ENCODE assay signal across 18 cellular contexts in genomic region chr1:54955359-54955758, GRCh38. TPM values are rescaled to one million over a fixed set of nuclear protein-coding genes. Genes with fewer than 3 reads are reported as not detected.
A peak's percentile ranks its signal among the peaks of the same experiment; 100 is the strongest.
DNase-seq lines count a peak whose midpoint lies in the region; ATAC-seq and TF ChIP-seq lines count a peak whose summit lies in the region.
"Had no signal": no experiment of that assay in that cellular context is flagged by ENCODE, and none has a peak within 500 bp of the region (broad histone marks: within the 10 kb centered on the region; RNA-seq: fewer than 3 reads in every experiment).

No MANE protein-coding gene starts in this region.

- H3K9me3 ChIP-seq in ascending aorta, result peaks cover 0 to 14% of the 10 kb centered on the region in 2 donors

- no peak overlapping the region for H3K4me3 Mint-ChIP-seq in activated CD4-positive, alpha-beta T cell treated with anti-CD3 and anti-CD28 coated beads, Interleukin-2, amount 10 ng/mL, durations not matched to agents 24 days and 14 days
- no peak overlapping the region for H3K4me3 Mint-ChIP-seq in activated CD4-positive, alpha-beta T cell treated with anti-CD3 and anti-CD28 coated beads for 36 hours
- no peak overlapping the region for H3K4me3 Mint-ChIP-seq in T-cell
- H3K4me3 Mint-ChIP-seq: neural crest cell had no signal

- H3K4me3 ChIP-seq in ascending aorta, result peak overlapping the region in 1 of 2 donors; percentile 9
- H3K4me3 ChIP-seq: hepatocyte, smooth muscle cell had no signal

- H3K4me1 Mint-ChIP-seq in activated CD4-positive, alpha-beta T cell treated with anti-CD3 and anti-CD28 coated beads, Interleukin-2, amount 10 ng/mL, durations not matched to agents 24 days and 14 days, result no peaks in the 10 kb centered on the region
- peaks cover 3% of the 10 kb centered on the region for H3K4me1 Mint-ChIP-seq in activated CD4-positive, alpha-beta T cell treated with anti-CD3 and anti-CD28 coated beads for 36 hours
- H3K4me1 Mint-ChIP-seq in T-cell, result peaks cover under 1 to 6% (median 3%) of the 10 kb centered on the region in 3 donors

- peaks cover 5 to 27% of the 10 kb centered on the region in 2 donors for H3K4me1 ChIP-seq in ascending aorta

- TF ChIP-seq CTCF in ascending aorta (IDR thresholded peaks at IDR 0.05), result no peak

- H3K9me3 Mint-ChIP-seq in activated CD4-positive, alpha-beta T cell treated with anti-CD3 and anti-CD28 coated beads, Interleukin-2, amount 10 ng/mL, durations not matched to agents 24 days and 14 days, result peaks cover 4% of the 10 kb centered on the region
- H3K9me3 Mint-ChIP-seq in activated CD4-positive, alpha-beta T cell treated with anti-CD3 and anti-CD28 coated beads for 36 hours (ENCODE audit: low read depth), result peaks cover 9% of the 10 kb centered on the region
- peaks cover 6 to 19% (median 12%) of the 10 kb centered on the region in 3 donors for H3K9me3 Mint-ChIP-seq in T-cell

- POLR2A ChIA-PET in activated CD4-positive, alpha-beta T cell treated with anti-CD3 and anti-CD28 coated beads for 36 hours (lab: Charles Lee), result no interaction called here
- POLR2A ChIA-PET in T-cell (lab: Charles Lee), result no interaction called here

- ATAC-seq in activated CD4-positive, alpha-beta T cell treated with anti-CD3 and anti-CD28 coated beads for 36 hours, result no peak
- ATAC-seq in HG02938 (IDR thresholded peaks at IDR 0.05; ENCODE audit: unreplicated experiment) (no peak), T-cell (replicated peaks in 1 of 4) (no peak)

- H3K36me3 Mint-ChIP-seq in activated CD4-positive, alpha-beta T cell treated with anti-CD3 and anti-CD28 coated beads, Interleukin-2, amount 10 ng/mL, durations not matched to agents 24 days and 14 days (ENCODE audit: low read depth), result no peaks in the 10 kb centered on the region
- H3K36me3 Mint-ChIP-seq in activated CD4-positive, alpha-beta T cell treated with anti-CD3 and anti-CD28 coated beads for 36 hours (ENCODE audit: low read depth), result no peaks in the 10 kb centered on the region
- H3K36me3 Mint-ChIP-seq in T-cell, result no peaks in the 10 kb centered on the region

- H3K27me3 ChIP-seq in ascending aorta, result no peaks in the 10 kb centered on the region
- H3K27me3 ChIP-seq: hepatocyte had no signal

- peak; percentile 20 for DNase-seq in activated CD4-positive, alpha-beta T cell treated with anti-CD3 and anti-CD28 coated beads, Interleukin-2, amount 10 ng/mL, durations not matched to agents 24 days and 14 days
- DNase-seq in activated CD4-positive, alpha-beta T cell treated with anti-CD3 and anti-CD28 coated beads for 36 hours, result no peak
- DNase-seq in ascending aorta (ENCODE audit: low spot score in 2 of 2) (no peak), fibroblast of the conjunctiva (ENCODE audit: low read depth) (peak; percentile 21), NAMALWA (ENCODE audit: low spot score) (no peak), T-cell (no peak), SHP77 (lab: John Stamatoyannopoulos, UW) (no peak)
- DNase-seq: 8988T; activated CD4-positive, alpha-beta T cell treated with anti-CD3 and anti-CD28 coated beads, Interleukin-2, amount 50 U/mL, for 4 hours; amygdala; COR-L47; NCI-H510A had no signal

- no peak overlapping the region for H3K27ac Mint-ChIP-seq in activated CD4-positive, alpha-beta T cell treated with anti-CD3 and anti-CD28 coated beads, Interleukin-2, amount 10 ng/mL, durations not matched to agents 24 days and 14 days
- no peak overlapping the region for H3K27ac Mint-ChIP-seq in activated CD4-positive, alpha-beta T cell treated with anti-CD3 and anti-CD28 coated beads for 36 hours
- H3K27ac Mint-ChIP-seq in T-cell, result no peak overlapping the region

- intact Hi-C loops in activated CD4-positive, alpha-beta T cell treated with anti-CD3 and anti-CD28 coated beads, Interleukin-2, amount 10 ng/mL, durations not matched to agents 24 days and 14 days (cut with micrococcal nuclease), result no loop called here
- intact Hi-C loops in activated CD4-positive, alpha-beta T cell treated with anti-CD3 and anti-CD28 coated beads for 36 hours (cut with DNase I, micrococcal nuclease), result no loop called here
- intact Hi-C loops in ascending aorta (cut with DNase I), result no loop called here

- CTCF ChIA-PET in activated CD4-positive, alpha-beta T cell treated with anti-CD3 and anti-CD28 coated beads for 36 hours (lab: Charles Lee), result interaction anchor here (0.6 to 7.5 kb wide), 2 partner anchors 10 to 18 kb away, joined by 3 to 40 read pairs; no protein-coding TSS in a partner anchor
- CTCF ChIA-PET in T-cell (lab: Charles Lee), result no interaction called here

- H3K27ac ChIP-seq in ascending aorta, result peak overlapping the region; percentile 66 to 77
- H3K27ac ChIP-seq: hepatocyte had no signal

- peaks cover 8% of the 10 kb centered on the region for H3K27me3 Mint-ChIP-seq in activated CD4-positive, alpha-beta T cell treated with anti-CD3 and anti-CD28 coated beads, Interleukin-2, amount 10 ng/mL, durations not matched to agents 24 days and 14 days
- peaks cover 7% of the 10 kb centered on the region for H3K27me3 Mint-ChIP-seq in activated CD4-positive, alpha-beta T cell treated with anti-CD3 and anti-CD28 coated beads for 36 hours
- peaks cover 13 to 15% of the 10 kb centered on the region in 2 donors for H3K27me3 Mint-ChIP-seq in T-cell

- no peaks in the 10 kb centered on the region for H3K36me3 ChIP-seq in ascending aorta

RNA-seq across cellular contexts. Expression of gene TMEM61, which starts 25.1 kb away (rescaled TPM):
- total RNA-seq in activated CD4-positive, alpha-beta T cell treated with anti-CD3 and anti-CD28 coated beads, Interleukin-2, amount 10 ng/mL, durations not matched to agents 24 days and 14 days, result not detected in 2 replicates
- total RNA-seq in activated CD4-positive, alpha-beta T cell treated with anti-CD3 and anti-CD28 coated beads for 36 hours, result not detected
- total RNA-seq in ascending aorta, result not detected
- not detected for total RNA-seq in T-cell
- total RNA-seq: liver, neural crest cell, subcutaneous adipose tissue had no signal

RNA-seq across cellular contexts. Expression of gene BSND, which starts 43.4 kb away (rescaled TPM):
- not detected in 2 replicates for total RNA-seq in activated CD4-positive, alpha-beta T cell treated with anti-CD3 and anti-CD28 coated beads, Interleukin-2, amount 10 ng/mL, durations not matched to agents 24 days and 14 days
- not detected for total RNA-seq in activated CD4-positive, alpha-beta T cell treated with anti-CD3 and anti-CD28 coated beads for 36 hours
- total RNA-seq in ascending aorta, result not detected
- total RNA-seq in T-cell, result not detected
- total RNA-seq: neural crest cell, smooth muscle cell, subcutaneous adipose tissue had no signal

Comparison
In these comparisons a context has a peak if more than half of its experiments do, and no peak if none do; other contexts are left out.
1. DNase-seq: peak in activated CD4-positive, alpha-beta T cell treated with anti-CD3 and anti-CD28 coated beads, Interleukin-2, amount 10 ng/mL, durations not matched to agents 24 days and 14 days (single experiment) and fibroblast of the conjunctiva (single experiment); none in activated CD4-positive, alpha-beta T cell treated with anti-CD3 and anti-CD28 coated beads for 36 hours (single experiment), ascending aorta (0 of 2), NAMALWA (single experiment), T-cell (0 of 34) and SHP77 (0 of 2).